ENCODE assay signal across 1 cellular context in the genomic region with DNA sequence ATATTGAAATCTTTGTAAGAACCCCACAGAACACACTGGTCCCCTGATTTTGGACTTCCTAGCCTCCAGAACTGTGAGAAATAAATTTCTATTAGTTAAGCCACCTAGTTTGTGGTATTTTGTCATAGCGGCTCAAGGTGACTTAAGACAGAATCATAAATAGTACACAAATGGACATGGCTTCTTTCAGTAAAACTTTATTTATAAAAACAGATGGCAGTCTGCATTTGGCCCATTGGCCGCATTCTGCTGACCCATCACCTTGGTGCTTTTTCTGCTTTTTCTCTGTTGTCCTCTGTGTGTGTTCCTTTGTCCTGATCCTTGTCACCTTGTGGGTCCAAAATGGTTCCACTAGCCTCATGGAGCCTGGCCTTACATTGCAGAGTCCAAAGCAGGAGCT.
TF ChIP-seq lines count a peak whose summit lies in the region.

No MANE protein-coding gene starts in this region.

TF ChIP-seq in GM12878, 131 proteins besides CTCF, POLR2A, EP300 and RAD21 (continued from another document):
- TF ChIP-seq, protein P1, sequence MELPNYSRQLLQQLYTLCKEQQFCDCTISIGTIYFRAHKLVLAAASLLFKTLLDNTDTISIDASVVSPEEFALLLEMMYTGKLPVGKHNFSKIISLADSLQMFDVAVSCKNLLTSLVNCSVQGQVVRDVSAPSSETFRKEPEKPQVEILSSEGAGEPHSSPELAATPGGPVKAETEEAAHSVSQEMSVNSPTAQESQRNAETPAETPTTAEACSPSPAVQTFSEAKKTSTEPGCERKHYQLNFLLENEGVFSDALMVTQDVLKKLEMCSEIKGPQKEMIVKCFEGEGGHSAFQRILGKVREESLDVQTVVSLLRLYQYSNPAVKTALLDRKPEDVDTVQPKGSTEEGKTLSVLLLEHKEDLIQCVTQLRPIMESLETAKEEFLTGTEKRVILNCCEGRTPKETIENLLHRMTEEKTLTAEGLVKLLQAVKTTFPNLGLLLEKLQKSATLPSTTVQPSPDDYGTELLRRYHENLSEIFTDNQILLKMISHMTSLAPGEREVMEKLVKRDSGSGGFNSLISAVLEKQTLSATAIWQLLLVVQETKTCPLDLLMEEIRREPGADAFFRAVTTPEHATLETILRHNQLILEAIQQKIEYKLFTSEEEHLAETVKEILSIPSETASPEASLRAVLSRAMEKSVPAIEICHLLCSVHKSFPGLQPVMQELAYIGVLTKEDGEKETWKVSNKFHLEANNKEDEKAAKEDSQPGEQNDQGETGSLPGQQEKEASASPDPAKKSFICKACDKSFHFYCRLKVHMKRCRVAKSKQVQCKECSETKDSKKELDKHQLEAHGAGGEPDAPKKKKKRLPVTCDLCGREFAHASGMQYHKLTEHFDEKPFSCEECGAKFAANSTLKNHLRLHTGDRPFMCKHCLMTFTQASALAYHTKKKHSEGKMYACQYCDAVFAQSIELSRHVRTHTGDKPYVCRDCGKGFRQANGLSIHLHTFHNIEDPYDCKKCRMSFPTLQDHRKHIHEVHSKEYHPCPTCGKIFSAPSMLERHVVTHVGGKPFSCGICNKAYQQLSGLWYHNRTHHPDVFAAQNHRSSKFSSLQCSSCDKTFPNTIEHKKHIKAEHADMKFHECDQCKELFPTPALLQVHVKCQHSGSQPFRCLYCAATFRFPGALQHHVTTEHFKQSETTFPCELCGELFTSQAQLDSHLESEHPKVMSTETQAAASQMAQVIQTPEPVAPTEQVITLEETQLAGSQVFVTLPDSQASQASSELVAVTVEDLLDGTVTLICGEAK (IDR thresholded peaks at IDR 0.05; ENCODE audit: borderline replicate concordance), result peak; percentile 74; the same call in 1 of the 2 replicates
- no peak for TF ChIP-seq ZNF24 (IDR thresholded peaks at IDR 0.05)
